Comparison of ENCODE assay signal across 14 cellular contexts in genomic region chr6:166402582-166403277, GRCh38. TPM values are rescaled to one million over a fixed set of nuclear protein-coding genes. Genes with fewer than 3 reads are reported as not detected.
DNase-seq lines count a peak whose midpoint lies in the region; TF ChIP-seq lines count a peak whose summit lies in the region.
"Had no signal": no experiment of that assay in that cellular context is flagged by ENCODE, and none has a peak within 500 bp of the region (broad histone marks: within the 10 kb centered on the region; RNA-seq: fewer than 3 reads in every experiment).

No MANE protein-coding gene starts in this region.

- no peak overlapping the region for H3K4me3 Mint-ChIP-seq in mesothelial cell of epicardium
- H3K4me3 Mint-ChIP-seq: CD4-positive, alpha-beta T cell; naive B cell had no signal

- H3K4me1 ChIP-seq in A673 (ENCODE audit: insufficient read depth, low read length, poor library complexity, severe bottlenecking) (peaks cover 11% of the 10 kb centered on the region), SJCRH30 (peaks cover 14% of the 10 kb centered on the region)

- H3K27me3 ChIP-seq in A673 (replicated peaks; ENCODE audit: insufficient read depth, low read depth, low read length, poor library complexity) (no peaks in the 10 kb centered on the region), SJCRH30 (no peaks in the 10 kb centered on the region)

- intact Hi-C loops in A673 (cut with micrococcal nuclease; ENCODE audit: unreplicated experiment): loop anchor here (5.0 kb wide), 1 partner anchor 230 kb away; no protein-coding TSS in a partner anchor

- DNase-seq in A673 (ENCODE audit: low spot score): peak; percentile 91
- DNase-seq in DMS 273 (lab: John Stamatoyannopoulos, UW; ENCODE audit: unreplicated experiment): peak; percentile 65
- peak; percentile 75 to 85 for DNase-seq in SJCRH30
- peak; percentile 73 for DNase-seq in fibroblast of mammary gland (ENCODE audit: low read depth)
- no peak for DNase-seq in NCI-H1694 (lab: John Stamatoyannopoulos, UW)
- no peak for DNase-seq in mesothelial cell of epicardium (ENCODE audit: low spot score in 2 of 2, unreplicated experiment in 2 of 2)
- DNase-seq in NCI-H2107 (lab: John Stamatoyannopoulos, UW): no peak
- no peak for DNase-seq in C1 segment of cervical spinal cord (lab: John Stamatoyannopoulos, UW)
- DNase-seq: activated naive CD4-positive, alpha-beta T cell; CD4-positive, alpha-beta T cell; naive B cell; NCI-H2029; sigmoid colon had no signal

- TF ChIP-seq CTCF in A673 (conservative IDR thresholded peaks at IDR 0.05; ENCODE audit: low read depth, low read length) (no peak), fibroblast of mammary gland (conservative IDR thresholded peaks at IDR 0.05; ENCODE audit: control insufficient read depth, insufficient read depth, low read depth, low read length) (no peak), mesothelial cell of epicardium (IDR thresholded peaks at IDR 0.05; ENCODE audit: unreplicated experiment) (no peak)

- H3K4me1 Mint-ChIP-seq in mesothelial cell of epicardium: no peaks in the 10 kb centered on the region

- H3K27me3 Mint-ChIP-seq in mesothelial cell of epicardium (ENCODE audit: low read depth): peaks cover 6% of the 10 kb centered on the region
- H3K27me3 Mint-ChIP-seq: CD4-positive, alpha-beta T cell had no signal

- CTCF ChIA-PET in A673 (lab: Charles Lee): interaction anchor here (0.7 kb wide), 1 partner anchor 246 kb away, joined by 8 read pairs; no protein-coding TSS in a partner anchor

- no TSS peak for BruUV-seq in A673 (replicated peaks; lab: Mats Ljungman, UMichigan)

- POLR2A ChIA-PET in A673 (lab: Charles Lee; ENCODE audit: low non-redundant PET): no interaction called here

- H3K36me3 ChIP-seq in A673 (ENCODE audit: insufficient read depth, low read length, poor library complexity, severe bottlenecking) (no peaks in the 10 kb centered on the region), SJCRH30 (no peaks in the 10 kb centered on the region)
- H3K36me3 ChIP-seq: sigmoid colon had no signal

- H3K9me3 ChIP-seq in A673 (ENCODE audit: low read depth, low read length, poor library complexity, severe bottlenecking) (no peaks in the 10 kb centered on the region), SJCRH30 (replicated peaks) (no peaks in the 10 kb centered on the region)
- H3K9me3 ChIP-seq: sigmoid colon had no signal

- H3K4me3 ChIP-seq in A673 (ENCODE audit: low read depth, low read length, poor library complexity, severe bottlenecking) (no peak overlapping the region), SJCRH30 (no peak overlapping the region), fibroblast of mammary gland (ENCODE audit: control insufficient read depth, low read depth, low read length) (no peak overlapping the region)
- H3K4me3 ChIP-seq: sigmoid colon had no signal

- H3K9me3 Mint-ChIP-seq in mesothelial cell of epicardium: no peaks in the 10 kb centered on the region
- H3K9me3 Mint-ChIP-seq: CD4-positive, alpha-beta T cell had no signal

- no peaks in the 10 kb centered on the region for H3K36me3 Mint-ChIP-seq in mesothelial cell of epicardium
- H3K36me3 Mint-ChIP-seq: naive B cell had no signal

- H3K27ac Mint-ChIP-seq in mesothelial cell of epicardium: no peak overlapping the region
- H3K27ac Mint-ChIP-seq: CD4-positive, alpha-beta T cell had no signal

- H3K27ac ChIP-seq in A673 (ENCODE audit: low read depth, low read length, poor library complexity, severe bottlenecking) (no peak overlapping the region), SJCRH30 (no peak overlapping the region)
- H3K27ac ChIP-seq: KMS-11, sigmoid colon had no signal

RNA-seq across cellular contexts. Expression of gene MPC1, which starts 20.0 kb away (rescaled TPM):
- total RNA-seq in A673 (2021) (34.9 and 35.9 TPM in 2 replicates), mesothelial cell of epicardium (12.4 to 14.3 TPM (median 12.7 TPM) in 3 replicates)
- total RNA-seq in SJCRH30 (2014; rRNA removed; shearing (Covaris generic)): 76.0 and 89.2 TPM in 2 replicates

Comparison
In these comparisons a context has a peak if more than half of its experiments do, and no peak if none do; other contexts are left out.
1. DNase-seq: peak in A673 (single experiment), DMS 273 (single experiment), SJCRH30 (2 of 2) and fibroblast of mammary gland (single experiment); none in NCI-H1694 (single experiment), mesothelial cell of epicardium (0 of 2), NCI-H2107 (single experiment) and C1 segment of cervical spinal cord (0 of 14).